In genomic region chr6:56713285-56713684, GRCh38 we compare ENCODE assay signal across 9 cellular contexts.
DNase-seq lines count a peak whose midpoint lies in the region; ATAC-seq and TF ChIP-seq lines count a peak whose summit lies in the region.
"Had no signal": no experiment of that assay in that cellular context is flagged by ENCODE, and none has a peak within 500 bp of the region (broad histone marks: within the 10 kb centered on the region; RNA-seq: fewer than 3 reads in every experiment).

No MANE protein-coding gene starts in this region.

- no peak overlapping the region for H3K56ac ChIP-seq in H9 (ENCODE audit: insufficient read length, low read depth, low read length)

- H3K18ac ChIP-seq in H9 (ENCODE audit: insufficient read length, low read depth, low read length), result no peak overlapping the region

- H3K4me1 Mint-ChIP-seq in H9, result peaks cover 61 to 62% of the 10 kb centered on the region in 2 experiments

- H4K8ac ChIP-seq in H9 (replicated peaks; ENCODE audit: insufficient read length, low read depth, low read length), result no peak overlapping the region

- H3K23me2 ChIP-seq in H9 (ENCODE audit: insufficient read length, low read depth, low read length, poor library complexity, severe bottlenecking), result no peaks in the 10 kb centered on the region

- no peak overlapping the region for H4K91ac ChIP-seq in H9 (ENCODE audit: insufficient read length, low read depth, low read length)

- H3K4me3 ChIP-seq in adrenal gland (no peak overlapping the region), right atrium auricular region (no peak overlapping the region)
- H3K4me3 ChIP-seq: SK-N-MC had no signal

- no peaks in the 10 kb centered on the region for H3K9me3 ChIP-seq in H9 (ENCODE audit: control insufficient read depth, low read depth, low read length)
- H3K9me3 ChIP-seq in adrenal gland (replicated peaks in 1 of 3), result no peaks in the 10 kb centered on the region
- no peaks in the 10 kb centered on the region for H3K9me3 ChIP-seq in right atrium auricular region

- no peak overlapping the region for H4K5ac ChIP-seq in H9 (ENCODE audit: insufficient read length, low read depth, low read length)

- no peak overlapping the region for H3T11ph ChIP-seq in H9 (ENCODE audit: low read length)

- no peak overlapping the region for H2AK5ac ChIP-seq in H9 (ENCODE audit: insufficient read length, low read length)

- H2BK120ac ChIP-seq in H9 (ENCODE audit: low read depth, low read length, poor library complexity, severe bottlenecking), result no peak overlapping the region

- ATAC-seq in GM21619 (IDR thresholded peaks at IDR 0.05; ENCODE audit: unreplicated experiment), result no peak

- peak in 1 of 2 donors; percentile 32 for TF ChIP-seq POLR2A in adrenal gland (IDR thresholded peaks at IDR 0.05)

- no peaks in the 10 kb centered on the region for H4K20me1 ChIP-seq in H9 (ENCODE audit: control insufficient read depth, insufficient read depth, insufficient read length)

- peaks cover 4% of the 10 kb centered on the region for H3K79me1 ChIP-seq in H9 (ENCODE audit: insufficient read depth, low read depth, low read length, poor library complexity, severe bottlenecking)

- H3K9ac ChIP-seq in H9 (ENCODE audit: extremely low read depth, insufficient read length, low read length), result no peak overlapping the region

- H3K36me3 Mint-ChIP-seq in H9 (ENCODE audit: insufficient read depth in 1 of 3, low read depth in 3 of 3), result peaks cover 0 to 5% (median 2%) of the 10 kb centered on the region in 3 experiments; a peak in 5 of 7 replicates

- H2BK20ac ChIP-seq in H9 (ENCODE audit: low read depth, low read length, poor library complexity, severe bottlenecking), result no peak overlapping the region

- H3K27ac ChIP-seq in H9 (ENCODE audit: insufficient read length, low read depth, low read length) (no peak overlapping the region), adrenal gland (peak overlapping the region; percentile 23 to 86 (median 61)), right atrium auricular region (peak overlapping the region; percentile 51 to 74)
- H3K27ac ChIP-seq: SK-N-MC had no signal

- no peak overlapping the region for H2AFZ ChIP-seq in H9 (ENCODE audit: low read length)

- H3K27me3 ChIP-seq in H9 (ENCODE audit: insufficient read depth, low read length), result no peaks in the 10 kb centered on the region
- H3K27me3 ChIP-seq in adrenal gland, result no peaks in the 10 kb centered on the region
- no peaks in the 10 kb centered on the region for H3K27me3 ChIP-seq in right atrium auricular region

- H3K14ac ChIP-seq in H9 (ENCODE audit: insufficient read depth, low read length), result no peak overlapping the region

- peaks cover 19% of the 10 kb centered on the region; the same call in 1 of the 2 replicates for H3K4me1 ChIP-seq in H9 (ENCODE audit: insufficient read depth, low read length)
- H3K4me1 ChIP-seq in adrenal gland (replicated peaks in 1 of 2), result peaks cover 22 to 47% of the 10 kb centered on the region in 2 donors
- H3K4me1 ChIP-seq in right atrium auricular region, result peaks cover 0 to 38% of the 10 kb centered on the region in 2 donors

- H2BK12ac ChIP-seq in H9 (ENCODE audit: insufficient read length, low read depth, low read length), result no peak overlapping the region

- no peak overlapping the region; a peak in 1 of 5 replicates for H3K4me3 Mint-ChIP-seq in H9

- no CpG with 5 or more reads among the region's 3 CpGs for WGBS in H9 (ENCODE audit: extremely low coverage, insufficient read length, low lambda C conversion rate)
- WGBS in adrenal gland, 4 donors, result 27 to 52% (median 36%) methylated on average over 3 of the region's 3 CpGs

- TF ChIP-seq CTCF in H9 (conservative IDR thresholded peaks at IDR 0.05) (no peak), adrenal gland (IDR thresholded peaks at IDR 0.05) (no peak), right atrium auricular region (IDR thresholded peaks at IDR 0.05) (no peak), GM20000 (IDR thresholded peaks at IDR 0.05; ENCODE audit: extremely low read depth, missing control alignments) (no peak)

- no peak overlapping the region for H3K23ac ChIP-seq in H9 (ENCODE audit: insufficient read length, low read depth, low read length)

- DNase-seq in H9, result peak; percentile 39
- peak; percentile 62 to 76 (median 74) for DNase-seq in adrenal gland
- peak; percentile 68 for DNase-seq in right atrium auricular region (ENCODE audit: low spot score)
- peak; percentile 75 for DNase-seq in stromal cell of bone marrow (ENCODE audit: low read depth)
- no peak for DNase-seq in GM20000 (ENCODE audit: low spot score)
- DNase-seq in NCI-H526 treated with DMSO at 0.1 percent for 48 hours (lab: John Stamatoyannopoulos, UW), result no peak
- no peak for DNase-seq in cerebellar nuclear complex (lab: John Stamatoyannopoulos, UW)

- no peak overlapping the region for H2BK5ac ChIP-seq in H9 (ENCODE audit: insufficient read length, low read length)

- no peak overlapping the region for H2BK15ac ChIP-seq in H9 (ENCODE audit: low read depth, low read length)

- H3K27me3 Mint-ChIP-seq in H9 (ENCODE audit: low read depth), result no peaks in the 10 kb centered on the region

- H3K9me3 Mint-ChIP-seq in H9, result peaks cover 0 to 3% of the 10 kb centered on the region in 2 experiments; a peak in 3 of 5 replicates

- H3K4me2 ChIP-seq in H9 (ENCODE audit: insufficient read depth, insufficient read length, low read length), result no peak overlapping the region

- H3K27ac Mint-ChIP-seq in H9, result 0 out of 7 replicates have a peak overlapping the region, but pooled peaks of 1 of the 3 experiments have one; percentile 33

- intact Hi-C loops in adrenal gland (cut with DNase I), result no loop called here

- H3K79me2 ChIP-seq in H9 (ENCODE audit: insufficient read depth, low read length), result no peaks in the 10 kb centered on the region; the same call in 1 of the 2 replicates

- no peaks in the 10 kb centered on the region for H3K36me3 ChIP-seq in adrenal gland (replicated peaks in 1 of 2)
- no peaks in the 10 kb centered on the region for H3K36me3 ChIP-seq in right atrium auricular region

- H3K4ac ChIP-seq in H9 (ENCODE audit: low read depth, low read length), result no peak overlapping the region

Comparison
In these comparisons a context has a peak if more than half of its experiments do, and no peak if none do; other contexts are left out.
1. DNase-seq: peak in H9 (single experiment), adrenal gland (7 of 7), right atrium auricular region (single experiment) and stromal cell of bone marrow (single experiment); none in GM20000 (single experiment), NCI-H526 treated with DMSO at 0.1 percent for 48 hours (single experiment) and cerebellar nuclear complex (0 of 2).